Comparison of ENCODE assay signal across 8 cellular contexts in genomic region chr7:77331938-77332695, GRCh38.
DNase-seq lines count a peak whose midpoint lies in the region; ATAC-seq, FAIRE-seq and TF ChIP-seq lines count a peak whose summit lies in the region.

No MANE protein-coding gene starts in this region.

- no peaks in the 10 kb centered on the region for H4K20me1 ChIP-seq in GM12878 (ENCODE audit: control insufficient read depth, insufficient read depth)

- H3K36me3 ChIP-seq in GM12878 (ENCODE audit: control insufficient read depth in 2 of 2, insufficient read depth in 2 of 2, low read length in 1 of 2): no peaks in the 10 kb centered on the region; a peak in 1 of 4 replicates

- no peaks in the 10 kb centered on the region for H3K79me2 ChIP-seq in GM12878 (ENCODE audit: control insufficient read depth, insufficient read depth, low read length)

- intact Hi-C loops in GM12878 (cut with micrococcal nuclease; ENCODE audit: unreplicated experiment): loop anchor here (1.0 to 2.0 kb wide), 3 partner anchors 85 to 209 kb away; partner anchors contain the start of gene CCDC146

- no peak overlapping the region for H3K9ac ChIP-seq in GM12878 (ENCODE audit: control insufficient read depth, insufficient read depth, low read length)

- no peak overlapping the region for H3K27ac ChIP-seq in GM12878 (ENCODE audit: control insufficient read depth, insufficient read depth)

- no peak overlapping the region for H3K4me2 ChIP-seq in GM12878 (ENCODE audit: control insufficient read depth, insufficient read depth)

- RAD21 ChIA-PET in GM12878 (lab: Charles Lee; ENCODE audit: unreplicated experiment): interaction anchor here (0.6 to 3.2 kb wide), 30 partner anchors 12 to 427 kb away, joined by 3 to 87 read pairs (median 4); partner anchors contain the start of genes CCDC146, FGL2 and GSAP

- FAIRE-seq in GM12878 (lab: Jason Lieb, UNC): peak; percentile 89

- ATAC-seq in GM18498 (IDR thresholded peaks at IDR 0.05; ENCODE audit: unreplicated experiment) (peak; percentile 79), HG02763 (IDR thresholded peaks at IDR 0.05; ENCODE audit: unreplicated experiment) (peak; percentile 73), GM12878 (peak; percentile 84)

- peak; percentile 90 for TF ChIP-seq RAD21 in GM12878 (IDR thresholded peaks at IDR 0.05; ENCODE audit: insufficient read depth, low read depth, low read length)

- POLR2A ChIA-PET in GM12878 (lab: Charles Lee): interaction anchor here (0.6 to 1.8 kb wide), 7 partner anchors 61 to 473 kb away, joined by 3 to 9 read pairs (median 5); no protein-coding TSS in a partner anchor

- CTCF ChIA-PET in GM12878 (lab: Yijun Ruan, JAX): interaction anchor here (0.6 to 2.8 kb wide), 33 partner anchors 9 to 547 kb away, joined by 3 to 88 read pairs (median 5); partner anchors contain the start of genes CCDC146, FGL2 and PTPN12

- SMC1A ChIA-PET in GM12878 (lab: Charles Lee; ENCODE audit: uncharacterized antibody, unreplicated experiment): interaction anchor here (0.6 to 3.1 kb wide), 34 partner anchors 17 to 559 kb away, joined by 3 to 83 read pairs (median 4); partner anchors contain the start of gene CCDC146

- no peaks in the 10 kb centered on the region for H3K9me3 ChIP-seq in GM12878 (replicated peaks; ENCODE audit: control insufficient read depth, insufficient read depth, low read length)

- no peaks in the 10 kb centered on the region for H3K27me3 ChIP-seq in GM12878 (replicated peaks in 1 of 2; ENCODE audit: control insufficient read depth in 2 of 2, insufficient read depth in 2 of 2, low read length in 1 of 2)

- WGBS in GM12878 (ENCODE audit: insufficient coverage, insufficient replicate concordance, low lambda C conversion rate, missing lambda C conversion rate): 67% methylated on average over 3 of the region's 3 CpGs

- no peak for TF ChIP-seq POLR2A in GM12878 (IDR thresholded peaks at IDR 0.05; ENCODE audit: low read depth, low read length)

- DNase-seq in AG09309 (ENCODE audit: low read depth) (peak; percentile 77), NCI-H1048 (lab: John Stamatoyannopoulos, UW) (peak; percentile 18), SK-MEL-5 (ENCODE audit: low read depth, low spot score) (peak; percentile 98), GM12878 (ENCODE audit: low read depth, low spot score) (peak; percentile 95), iPS-NIHi11 (ENCODE audit: low spot score) (peak; percentile 83)
- DNase-seq in stimulated activated CD4-positive, alpha-beta T cell treated with anti-CD3 and anti-CD28 coated beads, Interleukin-12 subunit alpha, Interleukin-12 subunit beta, amount 100 ng/mL, for 48 hours (ENCODE audit: low read depth in 2 of 3, low spot score in 1 of 3): peak; percentile 39 to 62 (median 41)

- no peak overlapping the region for H2AFZ ChIP-seq in GM12878 (ENCODE audit: control insufficient read depth, low read depth, low read length)

- in situ Hi-C loops in SK-MEL-5 (cut with HindIII; ENCODE audit: low pct_unique_long_range_greater_than_20kb, low sequenced_read_pairs): no loop called here
- in situ Hi-C loops in GM12878 (cut with MboI): loop anchor here (5.0 kb wide), 2 partner anchors 85 to 205 kb away; no protein-coding TSS in a partner anchor

- H3K4me1 ChIP-seq in GM12878 (ENCODE audit: control insufficient read depth, insufficient read depth, low read length): peaks cover 51% of the 10 kb centered on the region

- BruUV-seq in GM12878 (replicated peaks; lab: Mats Ljungman, UMichigan): no TSS peak

- TF ChIP-seq CTCF in AG09309 (IDR thresholded peaks at IDR 0.05; ENCODE audit: control insufficient read depth, insufficient read depth, low read depth, low read length, missing control alignments): peak; percentile 66
- peak; percentile 58 to 82 (median 69); a peak in 5 of 6 replicates for TF ChIP-seq CTCF in GM12878 (IDR thresholded peaks at IDR 0.05 in 2 of 3, conservative IDR thresholded peaks at IDR 0.05 in 1 of 3; ENCODE audit: control insufficient read depth in 2 of 3, extremely low read depth in 1 of 3, insufficient read depth in 1 of 3, low read depth in 3 of 3, low read length in 3 of 3)

- no peak for TF ChIP-seq EP300 in GM12878 (IDR thresholded peaks at IDR 0.05; ENCODE audit: borderline replicate concordance in 1 of 2, control insufficient read depth in 1 of 2, low read depth in 2 of 2, low read length in 2 of 2)

- H3K4me3 ChIP-seq in AG09309 (ENCODE audit: control insufficient read depth, low read depth, low read length) (no peak overlapping the region), GM12878 (no peak overlapping the region)

TF ChIP-seq in GM12878, 131 proteins besides CTCF, POLR2A, EP300 and RAD21 (continues in another document):
- TF ChIP-seq TBL1XR1 (IDR thresholded peaks at IDR 0.05; ENCODE audit: low read depth, low read length) (no peak), FOXK2 (IDR thresholded peaks at IDR 0.05) (no peak), MLLT1 (IDR thresholded peaks at IDR 0.05) (no peak; the same call in 1 of the 2 replicates), SMC3 (IDR thresholded peaks at IDR 0.05; ENCODE audit: borderline replicate concordance, low read length) (peak; percentile 69), NFXL1 (IDR thresholded peaks at IDR 0.05; ENCODE audit: borderline replicate concordance) (no peak), NBN (IDR thresholded peaks at IDR 0.05) (no peak; the same call in 1 of the 2 replicates), GABPA (IDR thresholded peaks at IDR 0.05; ENCODE audit: low read depth) (no peak), REST (IDR thresholded peaks at IDR 0.05; ENCODE audit: low read depth, low read length) (no peak), EGR1 (IDR thresholded peaks at IDR 0.05; ENCODE audit: borderline replicate concordance in 1 of 2, low read depth in 2 of 2, low read length in 2 of 2) (peak; percentile 64 to 100), ZBTB40 (IDR thresholded peaks at IDR 0.05; ENCODE audit: borderline replicate concordance) (no peak)

Comparison
In these comparisons a context has a peak if more than half of its experiments do, and no peak if none do; other contexts are left out.
1. DNase-seq: peak in every context shown above with its lines; median percentile 98 in SK-MEL-5; 95 in GM12878; 83 in iPS-NIHi11; 77 in AG09309; 41 in stimulated activated CD4-positive, alpha-beta T cell treated with anti-CD3 and anti-CD28 coated beads, Interleukin-12 subunit alpha, Interleukin-12 subunit beta, amount 100 ng/mL, for 48 hours; 18 in NCI-H1048.